ENCODE assay signal across 22 cellular contexts in genomic region chr7:99244942-99245341, GRCh38. TPM values are rescaled to one million over a fixed set of nuclear protein-coding genes. Genes with fewer than 3 reads are reported as not detected.
A peak's percentile ranks its signal among the peaks of the same experiment; 100 is the strongest.
DNase-seq lines count a peak whose midpoint lies in the region; ATAC-seq, FAIRE-seq and TF ChIP-seq lines count a peak whose summit lies in the region.
"Had no signal": no experiment of that assay in that cellular context is flagged by ENCODE, and none has a peak within 500 bp of the region (broad histone marks: within the 10 kb centered on the region; RNA-seq: fewer than 3 reads in every experiment).

No MANE protein-coding gene starts in this region.

- H3F3A ChIP-seq in SK-N-SH (replicated peaks; ENCODE audit: insufficient read depth) = peaks cover 12% of the 10 kb centered on the region

- peak overlapping the region; percentile 60; the same call in 1 of the 2 replicates for H2AFZ ChIP-seq in SK-N-SH (ENCODE audit: low read depth)

- no peaks in the 10 kb centered on the region for H3K9me3 ChIP-seq in SK-N-SH
- H3K9me3 ChIP-seq: body of pancreas had no signal

- peak overlapping the region; percentile 59 for H3K4me2 ChIP-seq in SK-N-SH

- peak overlapping the region in 1 of 2 experiments; percentile 50; a peak in 2 of 4 replicates for H3K27ac ChIP-seq in SK-N-SH (ENCODE audit: low read depth in 2 of 2, low read length in 1 of 2)
- H3K27ac ChIP-seq: 22Rv1, body of pancreas had no signal

- POLR2A ChIA-PET in SK-N-SH (lab: Yijun Ruan, JAX) = interaction anchor here (0.7 kb wide), 1 partner anchor 87 kb away, joined by 3 read pairs; no protein-coding TSS in a partner anchor

- H4K20me1 ChIP-seq in SK-N-SH (ENCODE audit: insufficient read depth) = no peaks in the 10 kb centered on the region

- peaks cover 22% of the 10 kb centered on the region for H3K27me3 Mint-ChIP-seq in activated naive CD4-positive, alpha-beta T cell treated with anti-CD3 and anti-CD28 coated beads, Interleukin-2, amount 10 ng/mL, durations not matched to agents 7 days and 5 days
- H3K27me3 Mint-ChIP-seq in activated naive CD4-positive, alpha-beta T cell treated with anti-CD3 and anti-CD28 coated beads for 36 hours (ENCODE audit: low read depth) = peaks cover 3% of the 10 kb centered on the region
- H3K27me3 Mint-ChIP-seq in stimulated activated naive B cell treated with anti-CD40 and anti-IgM and Interleukin-4, amounts not matched to agents 10 μg/mL and 1 μg/mL and 100 μg/mL, for 72 hours = peaks cover 12 to 20% of the 10 kb centered on the region in 2 donors
- H3K27me3 Mint-ChIP-seq: activated CD4-positive, alpha-beta T cell treated with anti-CD3 and anti-CD28 coated beads, Interleukin-2, amount 10 ng/mL, durations not matched to agents 7 days and 5 days had no signal

- peak overlapping the region; percentile 25 for H3K27ac Mint-ChIP-seq in activated naive CD4-positive, alpha-beta T cell treated with anti-CD3 and anti-CD28 coated beads, Interleukin-2, amount 10 ng/mL, durations not matched to agents 7 days and 5 days
- H3K27ac Mint-ChIP-seq in activated naive CD4-positive, alpha-beta T cell treated with anti-CD3 and anti-CD28 coated beads for 36 hours = no peak overlapping the region
- H3K27ac Mint-ChIP-seq in stimulated activated naive B cell treated with anti-CD40 and anti-IgM and Interleukin-4, amounts not matched to agents 10 μg/mL and 1 μg/mL and 100 μg/mL, for 72 hours = no peak overlapping the region
- H3K27ac Mint-ChIP-seq: activated CD4-positive, alpha-beta T cell treated with anti-CD3 and anti-CD28 coated beads, Interleukin-2, amount 10 ng/mL, durations not matched to agents 7 days and 5 days; dendritic cell treated with granulocyte-macrophage colony-stimulating factor and Interleukin-4, amounts not matched to agents 40 ng/mL and 50 ng/mL, for 4 days; memory B cell; natural killer cell treated with Interleukin-12 subunit alpha and Interleukin-12 subunit beta and Interleukin-15 and Interleukin-18, amount 100 ng/mL, for 72 hours had no signal

- TF ChIP-seq EP300 in SK-N-SH (IDR thresholded peaks at IDR 0.05; ENCODE audit: borderline replicate concordance in 1 of 2, low read depth in 1 of 2, low read length in 1 of 2) = no peak

- no peak for FAIRE-seq in D721Med (lab: Jason Lieb, UNC)
- FAIRE-seq: TTC549 had no signal

- H3K9me2 ChIP-seq in SK-N-SH = no peaks in the 10 kb centered on the region

- H3K36me3 Mint-ChIP-seq in activated naive CD4-positive, alpha-beta T cell treated with anti-CD3 and anti-CD28 coated beads, Interleukin-2, amount 10 ng/mL, durations not matched to agents 7 days and 5 days = no peaks in the 10 kb centered on the region
- H3K36me3 Mint-ChIP-seq in activated naive CD4-positive, alpha-beta T cell treated with anti-CD3 and anti-CD28 coated beads for 36 hours (ENCODE audit: low read depth) = no peaks in the 10 kb centered on the region
- no peaks in the 10 kb centered on the region for H3K36me3 Mint-ChIP-seq in stimulated activated naive B cell treated with anti-CD40 and anti-IgM and Interleukin-4, amounts not matched to agents 10 μg/mL and 1 μg/mL and 100 μg/mL, for 72 hours
- H3K36me3 Mint-ChIP-seq: memory B cell; natural killer cell treated with Interleukin-12 subunit alpha and Interleukin-12 subunit beta and Interleukin-15 and Interleukin-18, amount 100 ng/mL, for 72 hours had no signal

- no peak for TF ChIP-seq RAD21 in SK-N-SH (IDR thresholded peaks at IDR 0.05; ENCODE audit: low read length)

- intact Hi-C loops in activated naive CD4-positive, alpha-beta T cell treated with anti-CD3 and anti-CD28 coated beads for 36 hours (cut with micrococcal nuclease) = no loop called here

- H3K4me1 Mint-ChIP-seq in activated naive CD4-positive, alpha-beta T cell treated with anti-CD3 and anti-CD28 coated beads, Interleukin-2, amount 10 ng/mL, durations not matched to agents 7 days and 5 days = no peaks in the 10 kb centered on the region
- no peaks in the 10 kb centered on the region for H3K4me1 Mint-ChIP-seq in activated naive CD4-positive, alpha-beta T cell treated with anti-CD3 and anti-CD28 coated beads for 36 hours (ENCODE audit: low read depth)
- no peaks in the 10 kb centered on the region for H3K4me1 Mint-ChIP-seq in stimulated activated naive B cell treated with anti-CD40 and anti-IgM and Interleukin-4, amounts not matched to agents 10 μg/mL and 1 μg/mL and 100 μg/mL, for 72 hours
- H3K4me1 Mint-ChIP-seq: activated CD4-positive, alpha-beta T cell treated with anti-CD3 and anti-CD28 coated beads, Interleukin-2, amount 10 ng/mL, durations not matched to agents 7 days and 5 days; memory B cell had no signal

- H3K36me3 ChIP-seq in SK-N-SH (replicated peaks in 1 of 2; ENCODE audit: control insufficient read depth in 1 of 2, insufficient read depth in 2 of 2, low read length in 1 of 2) = no peaks in the 10 kb centered on the region

- CTCF ChIA-PET in activated naive CD4-positive, alpha-beta T cell treated with anti-CD3 and anti-CD28 coated beads, Interleukin-2, amount 10 ng/mL, durations not matched to agents 7 days and 5 days (lab: Charles Lee) = no interaction called here
- CTCF ChIA-PET in activated naive CD4-positive, alpha-beta T cell treated with anti-CD3 and anti-CD28 coated beads for 36 hours (lab: Charles Lee) = no interaction called here
- CTCF ChIA-PET in SK-N-SH (lab: Yijun Ruan, JAX) = no interaction called here

- H3K79me2 ChIP-seq in SK-N-SH (ENCODE audit: insufficient read depth) = no peaks in the 10 kb centered on the region

- H3K4me1 ChIP-seq in SK-N-SH (ENCODE audit: control insufficient read depth in 1 of 2, insufficient read depth in 2 of 2, low read depth in 1 of 2, low read length in 1 of 2) = peaks cover 0 to 12% of the 10 kb centered on the region in 2 experiments; a peak in 2 of 4 replicates
- H3K4me1 ChIP-seq: body of pancreas had no signal

- no peak overlapping the region; the same call in 1 of the 2 replicates for H3K9ac ChIP-seq in SK-N-SH

- no peak for ATAC-seq in stimulated activated naive B cell treated with anti-CD40 and anti-IgM and Interleukin-4, amounts not matched to agents 10 μg/mL and 1 μg/mL and 100 μg/mL, for 72 hours (replicated peaks)
- ATAC-seq: body of pancreas; natural killer cell treated with Interleukin-12 subunit alpha and Interleukin-12 subunit beta and Interleukin-15 and Interleukin-18, amount 100 ng/mL, for 72 hours had no signal

- 22% methylated on average over 3 of the region's 3 CpGs for WGBS in SK-N-SH (ENCODE audit: low lambda C conversion rate)

- H3K4me3 ChIP-seq in SK-N-SH (ENCODE audit: low read depth in 2 of 2, low read length in 1 of 2) (peak overlapping the region in 1 of 2 experiments; percentile 23; a peak in 1 of 4 replicates), fibroblast of the aortic adventitia (ENCODE audit: low read depth, low read length) (no peak overlapping the region)
- H3K4me3 ChIP-seq: body of pancreas had no signal

- H3K4me3 Mint-ChIP-seq in activated naive CD4-positive, alpha-beta T cell treated with anti-CD3 and anti-CD28 coated beads, Interleukin-2, amount 10 ng/mL, durations not matched to agents 7 days and 5 days = no peak overlapping the region
- H3K4me3 Mint-ChIP-seq in activated naive CD4-positive, alpha-beta T cell treated with anti-CD3 and anti-CD28 coated beads for 36 hours = no peak overlapping the region
- no peak overlapping the region for H3K4me3 Mint-ChIP-seq in stimulated activated naive B cell treated with anti-CD40 and anti-IgM and Interleukin-4, amounts not matched to agents 10 μg/mL and 1 μg/mL and 100 μg/mL, for 72 hours
- H3K4me3 Mint-ChIP-seq: activated CD4-positive, alpha-beta T cell treated with anti-CD3 and anti-CD28 coated beads, Interleukin-2, amount 10 ng/mL, durations not matched to agents 7 days and 5 days; dendritic cell treated with granulocyte-macrophage colony-stimulating factor and Interleukin-4, amounts not matched to agents 40 ng/mL and 50 ng/mL, for 4 days; memory B cell; natural killer cell treated with Interleukin-12 subunit alpha and Interleukin-12 subunit beta and Interleukin-15 and Interleukin-18, amount 100 ng/mL, for 72 hours had no signal

- no peaks in the 10 kb centered on the region for H3K27me3 ChIP-seq in SK-N-SH (ENCODE audit: insufficient read depth)
- H3K27me3 ChIP-seq: body of pancreas had no signal

- no peak for TF ChIP-seq CTCF in SK-N-SH (IDR thresholded peaks at IDR 0.05)
- no peak for TF ChIP-seq CTCF in fibroblast of the aortic adventitia (IDR thresholded peaks at IDR 0.05; ENCODE audit: insufficient read depth, low read length)
- no peak for TF ChIP-seq CTCF in D721Med (IDR thresholded peaks at IDR 0.05; ENCODE audit: insufficient read depth, missing control alignments)

- no peaks in the 10 kb centered on the region for H3K9me3 Mint-ChIP-seq in activated naive CD4-positive, alpha-beta T cell treated with anti-CD3 and anti-CD28 coated beads, Interleukin-2, amount 10 ng/mL, durations not matched to agents 7 days and 5 days
- H3K9me3 Mint-ChIP-seq in activated naive CD4-positive, alpha-beta T cell treated with anti-CD3 and anti-CD28 coated beads for 36 hours = no peaks in the 10 kb centered on the region
- H3K9me3 Mint-ChIP-seq in stimulated activated naive B cell treated with anti-CD40 and anti-IgM and Interleukin-4, amounts not matched to agents 10 μg/mL and 1 μg/mL and 100 μg/mL, for 72 hours = no peaks in the 10 kb centered on the region
- H3K9me3 Mint-ChIP-seq: activated CD4-positive, alpha-beta T cell treated with anti-CD3 and anti-CD28 coated beads, Interleukin-2, amount 10 ng/mL, durations not matched to agents 7 days and 5 days; dendritic cell treated with granulocyte-macrophage colony-stimulating factor and Interleukin-4, amounts not matched to agents 40 ng/mL and 50 ng/mL, for 4 days; memory B cell; natural killer cell treated with Interleukin-12 subunit alpha and Interleukin-12 subunit beta and Interleukin-15 and Interleukin-18, amount 100 ng/mL, for 72 hours had no signal

- DNase-seq in activated naive CD4-positive, alpha-beta T cell treated with anti-CD3 and anti-CD28 coated beads, Interleukin-2, amount 10 ng/mL, durations not matched to agents 7 days and 5 days = no peak
- DNase-seq in activated naive CD4-positive, alpha-beta T cell treated with anti-CD3 and anti-CD28 coated beads for 36 hours = no peak
- DNase-seq in SK-N-SH (no peak), fibroblast of the aortic adventitia (ENCODE audit: low read depth) (peak; percentile 9), anterior cingulate cortex (lab: John Stamatoyannopoulos, UW) (no peak), D721Med (ENCODE audit: insufficient read length, low spot score) (no peak), NCI-H526 treated with DMSO at 0.1 percent for 48 hours (lab: John Stamatoyannopoulos, UW) (no peak)
- DNase-seq in stimulated activated naive B cell treated with anti-CD40 and anti-IgM and Interleukin-4, amounts not matched to agents 10 μg/mL and 1 μg/mL and 100 μg/mL, for 72 hours = no peak
- DNase-seq: activated CD4-positive, alpha-beta T cell treated with anti-CD3 and anti-CD28 coated beads, Interleukin-2, amount 10 ng/mL, durations not matched to agents 7 days and 5 days; activated naive CD4-positive, alpha-beta T cell treated with Interleukin-2 at 50 U/mL for 16 hours; body of pancreas; DMS53; NCI-H2107; NCI-H524; posterior cingulate gyrus had no signal

RNA-seq across cellular contexts. Expression of gene MYH16, which starts 27.7 kb away (rescaled TPM):
- total RNA-seq in activated naive CD4-positive, alpha-beta T cell treated with anti-CD3 and anti-CD28 coated beads for 36 hours = not detected
- polyA plus RNA-seq in SK-N-SH (2012; rRNA removed) = 0.19 and 0.41 TPM in 2 replicates
- 0.39 and 0.49 TPM in 2 replicates for polyA plus RNA-seq in SK-N-SH (2012; cell fraction: cytosol; rRNA removed)
- polyA plus RNA-seq in SK-N-SH (2012; cell fraction: nucleus; rRNA removed) = 0.11 and 0.21 TPM in 2 replicates
- not detected in 2 replicates for total RNA-seq in fibroblast of the aortic adventitia (ENCODE audit: low replicate concordance)
- total RNA-seq: activated CD4-positive, alpha-beta T cell treated with anti-CD3 and anti-CD28 coated beads, Interleukin-2, amount 10 ng/mL, durations not matched to agents 7 days and 5 days; natural killer cell treated with Interleukin-12 subunit alpha and Interleukin-12 subunit beta and Interleukin-15 and Interleukin-18, amount 100 ng/mL, for 72 hours; OCI-LY7 had no signal

RNA-seq across cellular contexts. Expression of gene KPNA7, which starts 37.0 kb away (rescaled TPM):
- under 1 TPM in 1 of 2 experiments, not detected in 1; 0.12 TPM for total RNA-seq in activated naive CD4-positive, alpha-beta T cell treated with anti-CD3 and anti-CD28 coated beads for 36 hours
- polyA plus RNA-seq in SK-N-SH (2012; rRNA removed) = not detected in 2 replicates
- not detected in 2 replicates for polyA plus RNA-seq in SK-N-SH (2012; cell fraction: cytosol; rRNA removed)
- polyA plus RNA-seq in SK-N-SH (2012; cell fraction: nucleus; rRNA removed) = 0.04 TPM in 1 of 2 replicates, not detected in the other
- not detected in 2 replicates for total RNA-seq in fibroblast of the aortic adventitia (ENCODE audit: low replicate concordance)
- total RNA-seq: activated CD4-positive, alpha-beta T cell treated with anti-CD3 and anti-CD28 coated beads, Interleukin-2, amount 10 ng/mL, durations not matched to agents 7 days and 5 days; epithelial cell of proximal tubule; natural killer cell treated with Interleukin-12 subunit alpha and Interleukin-12 subunit beta and Interleukin-15 and Interleukin-18, amount 100 ng/mL, for 72 hours; OCI-LY7 had no signal
